In genomic region chr3:42799376-42799775, GRCh38 we compare ENCODE assay signal across 29 cellular contexts. TPM values are rescaled to one million over a fixed set of nuclear protein-coding genes. Genes with fewer than 3 reads are reported as not detected.
"Had no signal": no experiment of that assay in that cellular context is flagged by ENCODE, and none has a peak within 500 bp of the region (broad histone marks: within the 10 kb centered on the region; RNA-seq: fewer than 3 reads in every experiment).

No MANE protein-coding gene starts in this region.

- H3K4me3 ChIP-seq: coronary artery, left ventricle myocardium inferior, neural progenitor cell, testis, uterus had no signal

- H3K27ac ChIP-seq: brain microvascular endothelial cell, coronary artery, foreskin keratinocyte, left ventricle myocardium inferior, neural progenitor cell, parathyroid adenoma, testis, uterus had no signal

- H3K4me2 ChIP-seq: neural progenitor cell had no signal

- H2AFZ ChIP-seq: neural progenitor cell, parathyroid adenoma had no signal

- H3K9me3 ChIP-seq: left ventricle myocardium inferior, testis, uterus had no signal

- H3K27me3 ChIP-seq: brain microvascular endothelial cell, foreskin keratinocyte, neural progenitor cell, testis, uterus had no signal

- H3K36me3 ChIP-seq: left ventricle myocardium inferior, neural progenitor cell, uterus had no signal

- H3K9me3 Mint-ChIP-seq: activated naive CD4-positive, alpha-beta T cell treated with anti-CD3 and anti-CD28 coated beads, Interleukin-2, amount 10 ng/mL, durations not matched to agents 7 days and 5 days; activated T-cell treated with anti-CD3 and anti-CD28 coated beads, Interleukin-2, amount 50 U/mL, for 24 hours; effector memory CD8-positive, alpha-beta T cell; T-helper 1 cell treated with Interleukin-12 subunit alpha and Interleukin-12 subunit beta and Interleukin-4 antibody, amounts not matched to agents 30 μg/mL and 1 μg/mL, for 36 hours; type B pancreatic cell had no signal

- H3K27me3 Mint-ChIP-seq: activated naive CD8-positive, alpha-beta T cell treated with anti-CD3 and anti-CD28 coated beads, Interleukin-2, amount 10 ng/mL, durations not matched to agents 7 days and 5 days; activated T-cell treated with anti-CD3 and anti-CD28 coated beads, Interleukin-2, amount 50 U/mL, for 24 hours; effector memory CD8-positive, alpha-beta T cell; naive thymus-derived CD4-positive, alpha-beta T cell; type B pancreatic cell had no signal

- ATAC-seq: activated CD4-positive, CD25-positive, alpha-beta regulatory T cell treated with anti-CD3 and anti-CD28 coated beads, Interleukin-2, amount 50 U/mL, for 24 hours; effector memory CD8-positive, alpha-beta T cell; foreskin keratinocyte; naive thymus-derived CD4-positive, alpha-beta T cell; right cardiac atrium had no signal

- H3K4me3 Mint-ChIP-seq: activated naive CD4-positive, alpha-beta T cell treated with anti-CD3 and anti-CD28 coated beads, Interleukin-2, amount 10 ng/mL, durations not matched to agents 7 days and 5 days; activated naive CD8-positive, alpha-beta T cell treated with anti-CD3 and anti-CD28 coated beads, Interleukin-2, amount 10 ng/mL, durations not matched to agents 7 days and 5 days; activated T-cell treated with anti-CD3 and anti-CD28 coated beads, Interleukin-2, amount 50 U/mL, for 24 hours; effector memory CD8-positive, alpha-beta T cell; neural progenitor cell; T-helper 1 cell treated with Interleukin-12 subunit alpha and Interleukin-12 subunit beta and Interleukin-4 antibody, amounts not matched to agents 30 μg/mL and 1 μg/mL, for 36 hours; type B pancreatic cell had no signal

- H3K9ac ChIP-seq: neural progenitor cell, parathyroid adenoma had no signal

- H3K27ac Mint-ChIP-seq: activated naive CD4-positive, alpha-beta T cell treated with anti-CD3 and anti-CD28 coated beads, Interleukin-2, amount 10 ng/mL, durations not matched to agents 7 days and 5 days; activated naive CD8-positive, alpha-beta T cell treated with anti-CD3 and anti-CD28 coated beads, Interleukin-2, amount 10 ng/mL, durations not matched to agents 7 days and 5 days; activated T-cell treated with anti-CD3 and anti-CD28 coated beads, Interleukin-2, amount 50 U/mL, for 24 hours; neural progenitor cell; T-helper 1 cell treated with Interleukin-12 subunit alpha and Interleukin-12 subunit beta and Interleukin-4 antibody, amounts not matched to agents 30 μg/mL and 1 μg/mL, for 36 hours; type B pancreatic cell had no signal

- DNase-seq: activated CD4-positive, alpha-beta T cell treated with anti-CD3 and anti-CD28 coated beads for 48 hours; activated CD4-positive, alpha-beta T cell treated with anti-CD3 and anti-CD28 coated beads, Interleukin-2, amount 50 U/mL, for 48 hours; activated CD8-positive, alpha-beta memory T cell treated with anti-CD3 and anti-CD28 coated beads, Interleukin-2, amount 50 U/mL, for 4 hours; activated gamma-delta T cell; activated naive CD4-positive, alpha-beta T cell treated with anti-CD3 and anti-CD28 coated beads, Interleukin-2, amount 10 ng/mL, durations not matched to agents 7 days and 5 days; activated naive CD8-positive, alpha-beta T cell treated with anti-CD3 and anti-CD28 coated beads, Interleukin-2, amount 10 ng/mL, durations not matched to agents 7 days and 5 days; activated T-cell treated with anti-CD3 and anti-CD28 coated beads, Interleukin-2, amount 50 U/mL, for 24 hours; brain microvascular endothelial cell; effector memory CD8-positive, alpha-beta T cell; foreskin keratinocyte; islet precursor cell; left ventricle myocardium inferior; naive thymus-derived CD4-positive, alpha-beta T cell; occipital lobe; right cardiac atrium; stimulated activated CD4-positive, alpha-beta T cell treated with anti-CD3 and anti-CD28 coated beads, Interleukin-2, amount 100 ng/mL, for 48 hours; stimulated activated naive CD4-positive, alpha-beta T cell treated with Interleukin-2 at 50 U/mL for 16 hours; T-helper 9 cell; testis; uterus had no signal

RNA-seq across cellular contexts. Expression of gene ACKR2, which starts 9.9 kb away (rescaled TPM):
- total RNA-seq: cerebellum, endothelial cell of umbilical vein had no signal

RNA-seq across cellular contexts. Expression of gene CCDC13, which starts 26.3 kb away (rescaled TPM):
- total RNA-seq: skeletal muscle tissue had no signal
